Comparison of ENCODE assay signal across 22 cellular contexts in genomic region chr4:151430737-151431457, GRCh38. TPM values are rescaled to one million over a fixed set of nuclear protein-coding genes. Genes with fewer than 3 reads are reported as not detected.
DNase-seq lines count a peak whose midpoint lies in the region; ATAC-seq and TF ChIP-seq lines count a peak whose summit lies in the region.
"Had no signal": no experiment of that assay in that cellular context is flagged by ENCODE, and none has a peak within 500 bp of the region (broad histone marks: within the 10 kb centered on the region; RNA-seq: fewer than 3 reads in every experiment).

No MANE protein-coding gene starts in this region.

- 37 to 49% methylated on average over 6 of the region's 6 CpGs for WGBS in esophagus squamous epithelium, 2 donors
- 60 to 77% methylated on average over 6 of the region's 6 CpGs for WGBS in sigmoid colon, 2 donors

- intact Hi-C loops in activated CD4-positive, alpha-beta T cell treated with anti-CD3 and anti-CD28 coated beads, Interleukin-2, amount 10 ng/mL, durations not matched to agents 24 days and 14 days (cut with micrococcal nuclease): no loop called here
- intact Hi-C loops in esophagus squamous epithelium (cut with DNase I): no loop called here
- intact Hi-C loops in sigmoid colon (cut with DNase I): no loop called here

- no peaks in the 10 kb centered on the region for H3K36me3 ChIP-seq in esophagus squamous epithelium
- no peaks in the 10 kb centered on the region for H3K36me3 ChIP-seq in sigmoid colon
- H3K36me3 ChIP-seq: ovary, spleen, suprapubic skin had no signal

- no peak for ATAC-seq in GM19328 (IDR thresholded peaks at IDR 0.05; ENCODE audit: unreplicated experiment)
- ATAC-seq: activated CD4-positive, CD25-positive, alpha-beta regulatory T cell treated with anti-CD3 and anti-CD28 coated beads, Interleukin-2, amount 50 U/mL, for 24 hours; activated CD8-positive, alpha-beta T cell treated with anti-CD3 and anti-CD28 coated beads for 36 hours; natural killer cell treated with Interleukin-12 subunit alpha and Interleukin-12 subunit beta and Interleukin-15 and Interleukin-18, amount 100 ng/mL, for 72 hours; stimulated activated effector memory CD8-positive, alpha-beta T cell treated with anti-CD3 and anti-CD28 coated beads, Interleukin-12 subunit alpha, Interleukin-12 subunit beta, amount 100 ng/mL, for 72 hours had no signal

- H3K9me3 Mint-ChIP-seq in activated CD4-positive, alpha-beta T cell treated with anti-CD3 and anti-CD28 coated beads, Interleukin-2, amount 10 ng/mL, durations not matched to agents 24 days and 14 days: no peaks in the 10 kb centered on the region
- H3K9me3 Mint-ChIP-seq: activated CD8-positive, alpha-beta T cell treated with anti-CD3 and anti-CD28 coated beads for 36 hours; stimulated activated effector memory CD8-positive, alpha-beta T cell treated with anti-CD3 and anti-CD28 coated beads, Interleukin-12 subunit alpha, Interleukin-12 subunit beta, amount 100 ng/mL, for 72 hours had no signal

- H3K27ac ChIP-seq in esophagus squamous epithelium (peak overlapping the region in 3 of 4 donors; percentile 23 to 57 (median 47)), sigmoid colon (no peak overlapping the region)
- H3K27ac ChIP-seq: ovary, spleen, suprapubic skin had no signal

- TF ChIP-seq POLR2A in esophagus squamous epithelium (IDR thresholded peaks at IDR 0.05) (no peak), sigmoid colon (IDR thresholded peaks at IDR 0.05) (no peak)

- H3K4me1 Mint-ChIP-seq in activated CD4-positive, alpha-beta T cell treated with anti-CD3 and anti-CD28 coated beads, Interleukin-2, amount 10 ng/mL, durations not matched to agents 24 days and 14 days: peaks cover 4% of the 10 kb centered on the region
- H3K4me1 Mint-ChIP-seq: stimulated activated effector memory CD8-positive, alpha-beta T cell treated with anti-CD3 and anti-CD28 coated beads, Interleukin-12 subunit alpha, Interleukin-12 subunit beta, amount 100 ng/mL, for 72 hours had no signal

- H3K4me3 ChIP-seq in esophagus squamous epithelium (no peak overlapping the region), sigmoid colon (no peak overlapping the region)
- H3K4me3 ChIP-seq: ovary, spleen, suprapubic skin had no signal

- H3K27me3 ChIP-seq in esophagus squamous epithelium (no peaks in the 10 kb centered on the region), sigmoid colon (no peaks in the 10 kb centered on the region)
- H3K27me3 ChIP-seq: ovary, suprapubic skin had no signal

- H3K4me3 Mint-ChIP-seq in activated CD4-positive, alpha-beta T cell treated with anti-CD3 and anti-CD28 coated beads, Interleukin-2, amount 10 ng/mL, durations not matched to agents 24 days and 14 days: no peak overlapping the region
- H3K4me3 Mint-ChIP-seq: activated CD8-positive, alpha-beta T cell treated with anti-CD3 and anti-CD28 coated beads for 36 hours; IgD-negative memory B cell; natural killer cell treated with Interleukin-12 subunit alpha and Interleukin-12 subunit beta and Interleukin-15 and Interleukin-18, amount 100 ng/mL, for 72 hours; stimulated activated effector memory CD8-positive, alpha-beta T cell treated with anti-CD3 and anti-CD28 coated beads, Interleukin-12 subunit alpha, Interleukin-12 subunit beta, amount 100 ng/mL, for 72 hours had no signal

- no peak overlapping the region for H3K27ac Mint-ChIP-seq in activated CD4-positive, alpha-beta T cell treated with anti-CD3 and anti-CD28 coated beads, Interleukin-2, amount 10 ng/mL, durations not matched to agents 24 days and 14 days
- H3K27ac Mint-ChIP-seq: activated CD8-positive, alpha-beta T cell treated with anti-CD3 and anti-CD28 coated beads for 36 hours; IgD-negative memory B cell; natural killer cell treated with Interleukin-12 subunit alpha and Interleukin-12 subunit beta and Interleukin-15 and Interleukin-18, amount 100 ng/mL, for 72 hours; stimulated activated effector memory CD8-positive, alpha-beta T cell treated with anti-CD3 and anti-CD28 coated beads, Interleukin-12 subunit alpha, Interleukin-12 subunit beta, amount 100 ng/mL, for 72 hours had no signal

- DNase-seq in activated CD4-positive, alpha-beta T cell treated with anti-CD3 and anti-CD28 coated beads, Interleukin-2, amount 10 ng/mL, durations not matched to agents 24 days and 14 days: peak; percentile 30
- DNase-seq in activated CD4-positive, alpha-beta T cell treated with anti-CD3 and anti-CD28 coated beads for 48 hours: no peak
- DNase-seq in NCI-H526 treated with DMSO at 0.1 percent for 48 hours (lab: John Stamatoyannopoulos, UW): peak; percentile 88
- no peak for DNase-seq in esophagus squamous epithelium (lab: John Stamatoyannopoulos, UW)
- no peak for DNase-seq in GDM1 (lab: John Stamatoyannopoulos, UW)
- DNase-seq in sigmoid colon: no peak
- DNase-seq: activated CD8-positive, alpha-beta T cell treated with anti-CD3 and anti-CD28 coated beads for 36 hours; activated gamma-delta T cell; C1 segment of cervical spinal cord; EL; NCI-H1436; NCI-H2171; ovary; spleen; stimulated activated CD4-positive, alpha-beta T cell treated with anti-CD3 and anti-CD28 coated beads, Interleukin-2, amount 100 ng/mL, for 48 hours had no signal

- TF ChIP-seq CTCF in esophagus squamous epithelium (IDR thresholded peaks at IDR 0.05) (no peak), sigmoid colon (IDR thresholded peaks at IDR 0.05) (no peak)

- no peaks in the 10 kb centered on the region for H3K36me3 Mint-ChIP-seq in activated CD4-positive, alpha-beta T cell treated with anti-CD3 and anti-CD28 coated beads, Interleukin-2, amount 10 ng/mL, durations not matched to agents 24 days and 14 days (ENCODE audit: low read depth)
- H3K36me3 Mint-ChIP-seq: IgD-negative memory B cell; natural killer cell treated with Interleukin-12 subunit alpha and Interleukin-12 subunit beta and Interleukin-15 and Interleukin-18, amount 100 ng/mL, for 72 hours; stimulated activated effector memory CD8-positive, alpha-beta T cell treated with anti-CD3 and anti-CD28 coated beads, Interleukin-12 subunit alpha, Interleukin-12 subunit beta, amount 100 ng/mL, for 72 hours had no signal

- H3K9me3 ChIP-seq in esophagus squamous epithelium (no peaks in the 10 kb centered on the region), sigmoid colon (no peaks in the 10 kb centered on the region)
- H3K9me3 ChIP-seq: ovary, spleen, suprapubic skin had no signal

- H3K4me1 ChIP-seq in esophagus squamous epithelium: peaks cover 0 to 67% (median 8%) of the 10 kb centered on the region in 3 donors
- H3K4me1 ChIP-seq in sigmoid colon: peaks cover 0 to 14% (median 4%) of the 10 kb centered on the region in 4 donors
- H3K4me1 ChIP-seq: spleen had no signal

- H3K27me3 Mint-ChIP-seq in activated CD4-positive, alpha-beta T cell treated with anti-CD3 and anti-CD28 coated beads, Interleukin-2, amount 10 ng/mL, durations not matched to agents 24 days and 14 days: peaks cover 12% of the 10 kb centered on the region

- TF ChIP-seq EP300 in sigmoid colon (IDR thresholded peaks at IDR 0.05): no peak

RNA-seq across cellular contexts. Expression of gene FHIP1A, which starts 21.9 kb away (rescaled TPM):
- total RNA-seq in activated CD4-positive, alpha-beta T cell treated with anti-CD3 and anti-CD28 coated beads, Interleukin-2, amount 10 ng/mL, durations not matched to agents 24 days and 14 days: not detected in 2 replicates
- total RNA-seq in esophagus squamous epithelium: 10 to 100 TPM; 23.4 to 66.2 (median 34.5) TPM
- 1 to 10 TPM; 1.4 to 2.2 (median 2.0) TPM for total RNA-seq in sigmoid colon
- 1 to 10 TPM; 1.8 to 6.0 (median 3.0) TPM for polyA plus RNA-seq in sigmoid colon
- polyA plus RNA-seq: AG04450, IgD-negative memory B cell had no signal

Comparison
In these comparisons a context has a peak if more than half of its experiments do, and no peak if none do; other contexts are left out.
1. DNase-seq: peak in activated CD4-positive, alpha-beta T cell treated with anti-CD3 and anti-CD28 coated beads, Interleukin-2, amount 10 ng/mL, durations not matched to agents 24 days and 14 days (single experiment) and NCI-H526 treated with DMSO at 0.1 percent for 48 hours (single experiment); none in activated CD4-positive, alpha-beta T cell treated with anti-CD3 and anti-CD28 coated beads for 48 hours (single experiment), esophagus squamous epithelium (single experiment), GDM1 (single experiment) and sigmoid colon (single experiment).
2. H3K27ac ChIP-seq: peak in esophagus squamous epithelium (3 of 4); none in sigmoid colon (0 of 4).
3. RNA of gene FHIP1A, which starts 21.9 kb away (total RNA-seq): 23.4 to 66.2 TPM in esophagus squamous epithelium; 1.4 to 2.2 TPM in sigmoid colon and not detected in activated CD4-positive, alpha-beta T cell treated with anti-CD3 and anti-CD28 coated beads, Interleukin-2, amount 10 ng/mL, durations not matched to agents 24 days and 14 days; every median in the first group is over 4 times any median in the second.